In the genomic region with DNA sequence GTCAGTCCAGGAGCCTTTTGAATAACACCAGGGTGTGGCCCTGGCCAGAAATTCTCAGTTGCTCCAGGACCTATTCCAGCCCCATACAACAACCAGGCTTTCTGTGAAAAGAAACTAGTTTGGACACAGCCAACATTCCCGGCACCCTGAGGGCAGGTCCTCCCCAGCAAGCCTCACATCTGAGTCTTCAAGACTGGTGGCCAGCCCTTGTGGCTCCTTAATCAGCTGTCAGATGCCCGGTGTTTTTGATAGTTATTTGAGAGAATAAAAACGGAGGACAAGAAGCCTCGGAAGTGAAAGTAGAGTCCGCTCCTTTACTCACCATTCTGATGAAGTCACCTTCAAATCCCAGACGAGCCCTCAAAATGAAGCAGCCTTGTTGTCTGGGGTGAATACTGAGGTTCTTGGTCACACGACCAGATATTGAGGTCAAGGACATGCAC, we compare ENCODE assay signal across 8 cellular contexts. TPM values are rescaled to one million over a fixed set of nuclear protein-coding genes. Genes with fewer than 3 reads are reported as not detected.
A peak's percentile ranks its signal among the peaks of the same experiment; 100 is the strongest.
DNase-seq lines count a peak whose midpoint lies in the region; ATAC-seq and TF ChIP-seq lines count a peak whose summit lies in the region.

No MANE protein-coding gene starts in this region.

- no peaks in the 10 kb centered on the region for H3K27me3 ChIP-seq in Loucy (ENCODE audit: insufficient read depth, low read length, poor library complexity, severe bottlenecking)

- no peaks in the 10 kb centered on the region for H3K9me2 ChIP-seq in Loucy (replicated peaks; ENCODE audit: low read depth, low read length)

- H2AFZ ChIP-seq in Loucy (ENCODE audit: low read length), result peak overlapping the region; percentile 77

- TF ChIP-seq CTCF in GM12864 (IDR thresholded peaks at IDR 0.05; ENCODE audit: low read depth, low read length, missing control alignments), result no peak
- no peak for TF ChIP-seq CTCF in Loucy (conservative IDR thresholded peaks at IDR 0.05; ENCODE audit: low read length)
- no peak for TF ChIP-seq CTCF in epithelial cell of proximal tubule (conservative IDR thresholded peaks at IDR 0.05; ENCODE audit: low read depth, low read length)
- TF ChIP-seq CTCF in omental fat pad (IDR thresholded peaks at IDR 0.05), result no peak

- peak overlapping the region; percentile 59 for H3K9ac ChIP-seq in Loucy (ENCODE audit: low read depth, low read length, poor library complexity, severe bottlenecking)

- peaks cover 28% of the 10 kb centered on the region for H3K4me1 ChIP-seq in Loucy (ENCODE audit: insufficient read depth, low read length, poor library complexity, severe bottlenecking)

- ATAC-seq in omental fat pad (ENCODE audit: low FRiP score) (peak; percentile 52), HG02678 (IDR thresholded peaks at IDR 0.05; ENCODE audit: unreplicated experiment) (no peak), GM21360 (IDR thresholded peaks at IDR 0.05; ENCODE audit: unreplicated experiment) (no peak), GM18873 (IDR thresholded peaks at IDR 0.05; ENCODE audit: low FRiP score, unreplicated experiment) (no peak)

- peak overlapping the region; percentile 52 for H3K4me3 ChIP-seq in GM12864 (ENCODE audit: low read depth, low read length)
- peak overlapping the region; percentile 70 for H3K4me3 ChIP-seq in Loucy (ENCODE audit: low read length, poor library complexity, severe bottlenecking)
- H3K4me3 ChIP-seq in epithelial cell of proximal tubule (ENCODE audit: low read depth, low read length), result peak overlapping the region; percentile 16

- H3K79me2 ChIP-seq in Loucy (ENCODE audit: insufficient read depth, low read length), result no peaks in the 10 kb centered on the region

- H3K36me3 ChIP-seq in Loucy (ENCODE audit: insufficient read depth, low read length), result no peaks in the 10 kb centered on the region

- H3K9me3 ChIP-seq in Loucy (ENCODE audit: insufficient read depth, low read depth, low read length), result no peaks in the 10 kb centered on the region

- H3K4me2 ChIP-seq in Loucy (ENCODE audit: low read depth, low read length, poor library complexity, severe bottlenecking), result peak overlapping the region; percentile 80

- H4K20me1 ChIP-seq in Loucy (ENCODE audit: insufficient read depth, low read length, poor library complexity, severe bottlenecking), result no peaks in the 10 kb centered on the region

- no peak for DNase-seq in GM12864 (ENCODE audit: low read depth)
- no peak for DNase-seq in epithelial cell of proximal tubule (ENCODE audit: low read depth)
- DNase-seq in omental fat pad (ENCODE audit: low spot score), result no peak
- DNase-seq in stimulated activated naive CD4-positive, alpha-beta T cell (lab: John Stamatoyannopoulos, UW), result no peak

- no peaks in the 10 kb centered on the region for H3F3A ChIP-seq in Loucy (ENCODE audit: low read depth)

RNA-seq across cellular contexts. Expression of gene GMCL1, which starts 31.0 kb away (rescaled TPM):
- 8.7 and 9.8 TPM in 2 replicates for total RNA-seq in epithelial cell of proximal tubule
- 10 to 100 TPM in 3 of 4 donors, 1 to 10 TPM in 1; 9.7 to 41.7 (median 20.4) TPM for total RNA-seq in omental fat pad

RNA-seq across cellular contexts. Expression of gene ANXA4, which starts 56.6 kb away (rescaled TPM):
- total RNA-seq in epithelial cell of proximal tubule (51.4 and 61.2 TPM in 2 replicates), omental fat pad (10 to 100 TPM; 36.6 to 52.3 (median 40.7) TPM)

Comparison
In these comparisons a context has a peak if more than half of its experiments do, and no peak if none do; other contexts are left out.
1. H3K4me3 ChIP-seq: peak in every context shown above with its lines; median percentile 70 in Loucy; 52 in GM12864; 16 in epithelial cell of proximal tubule.